ENCODE assay signal across 1 cellular context in the genomic region with DNA sequence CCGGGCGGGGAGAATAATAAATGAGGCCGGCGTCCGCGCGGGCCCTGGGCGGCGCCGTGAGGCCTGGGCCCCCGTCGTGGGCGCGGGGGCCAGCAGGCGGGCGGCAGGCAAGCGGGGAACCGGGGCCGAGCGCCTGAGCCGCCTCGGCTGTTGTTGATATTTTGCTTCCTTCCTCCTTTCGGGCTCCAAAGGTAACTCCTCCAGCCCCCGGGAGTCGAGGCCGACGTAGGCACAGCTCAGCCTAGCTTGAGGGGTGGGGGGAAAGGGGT.
TF ChIP-seq lines count a peak whose summit lies in the region.

A gene (minus strand): TSS at position 198 of the 269 bp plus-strand sequence. CDS start 17,483 bp downstream, outside the sequence.

TF ChIP-seq in HepG2, 621 proteins besides CTCF, POLR2A, EP300 and RAD21 (continued from another document):
- TF ChIP-seq, protein P1, sequence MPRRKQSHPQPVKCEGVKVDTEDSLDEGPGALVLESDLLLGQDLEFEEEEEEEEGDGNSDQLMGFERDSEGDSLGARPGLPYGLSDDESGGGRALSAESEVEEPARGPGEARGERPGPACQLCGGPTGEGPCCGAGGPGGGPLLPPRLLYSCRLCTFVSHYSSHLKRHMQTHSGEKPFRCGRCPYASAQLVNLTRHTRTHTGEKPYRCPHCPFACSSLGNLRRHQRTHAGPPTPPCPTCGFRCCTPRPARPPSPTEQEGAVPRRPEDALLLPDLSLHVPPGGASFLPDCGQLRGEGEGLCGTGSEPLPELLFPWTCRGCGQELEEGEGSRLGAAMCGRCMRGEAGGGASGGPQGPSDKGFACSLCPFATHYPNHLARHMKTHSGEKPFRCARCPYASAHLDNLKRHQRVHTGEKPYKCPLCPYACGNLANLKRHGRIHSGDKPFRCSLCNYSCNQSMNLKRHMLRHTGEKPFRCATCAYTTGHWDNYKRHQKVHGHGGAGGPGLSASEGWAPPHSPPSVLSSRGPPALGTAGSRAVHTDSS (CRISPR knock-in tag; conservative IDR thresholded peaks at IDR 0.05): no peak
- TF ChIP-seq MIER3 (CRISPR knock-in tag; IDR thresholded peaks at IDR 0.05; ENCODE audit: borderline replicate concordance) (no peak), ZNF788 (CRISPR knock-in tag; IDR thresholded peaks at IDR 0.05; ENCODE audit: borderline replicate concordance) (no peak), KLF15 (CRISPR knock-in tag; IDR thresholded peaks at IDR 0.05; ENCODE audit: borderline replicate concordance) (no peak), TMF1 (CRISPR knock-in tag; IDR thresholded peaks at IDR 0.05; ENCODE audit: low read depth) (0 out of 2 replicates have a peak, but pooled peaks have one; percentile 0), HCFC1 (IDR thresholded peaks at IDR 0.05; ENCODE audit: low read depth, low read length) (no peak), ZNF816 (CRISPR knock-in tag; IDR thresholded peaks at IDR 0.05; ENCODE audit: borderline replicate concordance) (no peak), EHMT2 (IDR thresholded peaks at IDR 0.05; ENCODE audit: borderline replicate concordance, low read depth, low read length) (no peak), POLR2AphosphoS5 (IDR thresholded peaks at IDR 0.05; ENCODE audit: low read depth, low read length) (peak; percentile 68; the same call in 1 of the 2 replicates)
- TF ChIP-seq, protein P2, sequence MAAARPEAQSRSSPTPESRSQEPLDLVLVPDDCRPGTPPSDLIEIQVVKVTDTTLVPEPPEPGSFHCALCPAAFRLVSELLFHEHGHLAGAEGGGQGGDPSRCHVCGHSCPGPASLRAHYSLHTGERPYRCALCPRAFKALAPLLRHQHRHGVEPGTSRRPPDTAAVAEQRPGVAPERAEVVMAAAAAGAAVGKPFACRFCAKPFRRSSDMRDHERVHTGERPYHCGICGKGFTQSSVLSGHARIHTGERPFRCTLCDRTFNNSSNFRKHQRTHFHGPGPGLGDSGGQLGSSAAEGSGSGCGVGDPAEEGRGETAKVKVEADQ (CRISPR knock-in tag; IDR thresholded peaks at IDR 0.05; ENCODE audit: borderline replicate concordance): peak; percentile 66
- TF ChIP-seq, protein P3, sequence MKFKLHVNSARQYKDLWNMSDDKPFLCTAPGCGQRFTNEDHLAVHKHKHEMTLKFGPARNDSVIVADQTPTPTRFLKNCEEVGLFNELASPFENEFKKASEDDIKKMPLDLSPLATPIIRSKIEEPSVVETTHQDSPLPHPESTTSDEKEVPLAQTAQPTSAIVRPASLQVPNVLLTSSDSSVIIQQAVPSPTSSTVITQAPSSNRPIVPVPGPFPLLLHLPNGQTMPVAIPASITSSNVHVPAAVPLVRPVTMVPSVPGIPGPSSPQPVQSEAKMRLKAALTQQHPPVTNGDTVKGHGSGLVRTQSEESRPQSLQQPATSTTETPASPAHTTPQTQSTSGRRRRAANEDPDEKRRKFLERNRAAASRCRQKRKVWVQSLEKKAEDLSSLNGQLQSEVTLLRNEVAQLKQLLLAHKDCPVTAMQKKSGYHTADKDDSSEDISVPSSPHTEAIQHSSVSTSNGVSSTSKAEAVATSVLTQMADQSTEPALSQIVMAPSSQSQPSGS (CRISPR knock-in tag; IDR thresholded peaks at IDR 0.05): 0 out of 2 replicates have a peak, but pooled peaks have one; percentile 3
- TF ChIP-seq, protein P4, sequence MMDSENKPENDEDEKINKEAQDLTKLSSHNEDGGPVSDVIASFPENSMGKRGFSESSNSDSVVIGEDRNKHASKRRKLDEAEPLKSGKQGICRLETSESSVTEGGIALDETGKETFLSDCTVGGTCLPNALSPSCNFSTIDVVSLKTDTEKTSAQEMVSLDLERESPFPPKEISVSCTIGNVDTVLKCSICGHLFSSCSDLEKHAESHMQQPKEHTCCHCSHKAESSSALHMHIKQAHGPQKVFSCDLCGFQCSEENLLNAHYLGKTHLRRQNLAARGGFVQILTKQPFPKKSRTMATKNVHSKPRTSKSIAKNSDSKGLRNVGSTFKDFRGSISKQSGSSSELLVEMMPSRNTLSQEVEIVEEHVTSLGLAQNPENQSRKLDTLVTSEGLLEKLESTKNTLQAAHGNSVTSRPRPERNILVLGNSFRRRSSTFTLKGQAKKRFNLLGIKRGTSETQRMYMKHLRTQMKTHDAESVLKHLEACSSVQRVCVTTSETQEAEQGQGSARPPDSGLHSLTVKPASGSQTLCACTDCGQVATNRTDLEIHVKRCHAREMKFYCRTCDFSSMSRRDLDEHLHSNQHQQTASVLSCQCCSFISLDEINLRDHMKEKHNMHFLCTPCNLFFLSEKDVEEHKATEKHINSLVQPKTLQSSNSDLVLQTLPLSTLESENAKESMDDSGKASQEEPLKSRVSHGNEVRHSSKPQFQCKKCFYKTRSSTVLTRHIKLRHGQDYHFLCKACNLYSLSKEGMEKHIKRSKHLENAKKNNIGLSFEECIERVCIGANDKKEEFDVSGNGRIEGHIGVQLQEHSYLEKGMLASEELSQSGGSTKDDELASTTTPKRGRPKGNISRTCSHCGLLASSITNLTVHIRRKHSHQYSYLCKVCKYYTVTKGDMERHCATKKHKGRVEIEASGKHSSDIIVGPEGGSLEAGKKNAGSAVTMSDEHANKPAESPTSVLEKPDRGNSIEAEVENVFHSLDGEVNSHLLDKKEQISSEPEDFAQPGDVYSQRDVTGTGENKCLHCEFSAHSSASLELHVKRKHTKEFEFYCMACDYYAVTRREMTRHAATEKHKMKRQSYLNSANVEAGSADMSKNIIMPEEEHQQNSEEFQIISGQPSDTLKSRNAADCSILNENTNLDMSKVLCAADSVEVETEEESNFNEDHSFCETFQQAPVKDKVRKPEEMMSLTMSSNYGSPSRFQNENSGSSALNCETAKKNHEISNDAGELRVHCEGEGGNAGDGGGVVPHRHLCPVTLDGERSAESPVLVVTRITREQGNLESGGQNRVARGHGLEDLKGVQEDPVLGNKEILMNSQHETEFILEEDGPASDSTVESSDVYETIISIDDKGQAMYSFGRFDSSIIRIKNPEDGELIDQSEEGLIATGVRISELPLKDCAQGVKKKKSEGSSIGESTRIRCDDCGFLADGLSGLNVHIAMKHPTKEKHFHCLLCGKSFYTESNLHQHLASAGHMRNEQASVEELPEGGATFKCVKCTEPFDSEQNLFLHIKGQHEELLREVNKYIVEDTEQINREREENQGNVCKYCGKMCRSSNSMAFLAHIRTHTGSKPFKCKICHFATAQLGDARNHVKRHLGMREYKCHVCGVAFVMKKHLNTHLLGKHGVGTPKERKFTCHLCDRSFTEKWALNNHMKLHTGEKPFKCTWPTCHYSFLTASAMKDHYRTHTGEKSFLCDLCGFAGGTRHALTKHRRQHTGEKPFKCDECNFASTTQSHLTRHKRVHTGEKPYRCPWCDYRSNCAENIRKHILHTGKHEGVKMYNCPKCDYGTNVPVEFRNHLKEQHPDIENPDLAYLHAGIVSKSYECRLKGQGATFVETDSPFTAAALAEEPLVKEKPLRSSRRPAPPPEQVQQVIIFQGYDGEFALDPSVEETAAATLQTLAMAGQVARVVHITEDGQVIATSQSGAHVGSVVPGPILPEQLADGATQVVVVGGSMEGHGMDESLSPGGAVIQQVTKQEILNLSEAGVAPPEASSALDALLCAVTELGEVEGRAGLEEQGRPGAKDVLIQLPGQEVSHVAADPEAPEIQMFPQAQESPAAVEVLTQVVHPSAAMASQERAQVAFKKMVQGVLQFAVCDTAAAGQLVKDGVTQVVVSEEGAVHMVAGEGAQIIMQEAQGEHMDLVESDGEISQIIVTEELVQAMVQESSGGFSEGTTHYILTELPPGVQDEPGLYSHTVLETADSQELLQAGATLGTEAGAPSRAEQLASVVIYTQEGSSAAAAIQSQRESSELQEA (CRISPR knock-in tag; IDR thresholded peaks at IDR 0.05; ENCODE audit: not compliant biosample characterization): peak; percentile 9
- TF ChIP-seq, protein P5, sequence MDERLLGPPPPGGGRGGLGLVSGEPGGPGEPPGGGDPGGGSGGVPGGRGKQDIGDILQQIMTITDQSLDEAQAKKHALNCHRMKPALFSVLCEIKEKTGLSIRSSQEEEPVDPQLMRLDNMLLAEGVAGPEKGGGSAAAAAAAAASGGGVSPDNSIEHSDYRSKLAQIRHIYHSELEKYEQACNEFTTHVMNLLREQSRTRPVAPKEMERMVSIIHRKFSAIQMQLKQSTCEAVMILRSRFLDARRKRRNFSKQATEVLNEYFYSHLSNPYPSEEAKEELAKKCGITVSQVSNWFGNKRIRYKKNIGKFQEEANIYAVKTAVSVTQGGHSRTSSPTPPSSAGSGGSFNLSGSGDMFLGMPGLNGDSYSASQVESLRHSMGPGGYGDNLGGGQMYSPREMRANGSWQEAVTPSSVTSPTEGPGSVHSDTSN (CRISPR knock-in tag; IDR thresholded peaks at IDR 0.05): peak; percentile 88
TF ChIP-seq in HepG2: peak in this region for 10.
